ENCODE assay signal across 14 cellular contexts in the genomic region with DNA sequence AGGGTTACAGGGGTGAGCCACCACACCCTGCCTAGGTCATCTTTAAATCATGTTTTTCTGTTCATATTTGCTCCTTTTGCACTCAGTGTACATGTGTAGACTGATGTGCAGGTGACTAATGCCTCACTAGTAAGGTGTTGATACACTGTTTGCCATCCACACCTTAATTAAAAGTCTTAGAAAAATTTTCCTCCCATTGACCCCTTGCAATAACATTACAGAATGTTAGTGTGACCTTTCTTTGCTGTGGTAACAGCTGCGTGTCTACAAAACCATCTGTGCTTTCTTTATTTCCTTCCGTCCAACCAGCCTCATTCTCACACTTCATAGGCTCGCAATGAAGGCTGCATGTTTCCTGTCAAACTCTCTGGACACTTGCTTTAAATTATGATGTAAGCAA. TPM values are rescaled to one million over a fixed set of nuclear protein-coding genes. Genes with fewer than 3 reads are reported as not detected.
DNase-seq lines count a peak whose midpoint lies in the region; ATAC-seq and TF ChIP-seq lines count a peak whose summit lies in the region.
"Had no signal": no experiment of that assay in that cellular context is flagged by ENCODE, and none has a peak within 500 bp of the region (broad histone marks: within the 10 kb centered on the region; RNA-seq: fewer than 3 reads in every experiment).

No MANE protein-coding gene starts in this region.

- H3K4me1 ChIP-seq in esophagus muscularis mucosa, result peaks cover under 1 to 3% (median 2%) of the 10 kb centered on the region in 4 donors

- H3K27ac ChIP-seq in esophagus muscularis mucosa (replicated peaks in 1 of 4), result no peak overlapping the region
- H3K27ac ChIP-seq: adrenal gland had no signal

- intact Hi-C loops in esophagus muscularis mucosa (cut with DNase I), result no loop called here

- no peaks in the 10 kb centered on the region for H3K27me3 ChIP-seq in esophagus muscularis mucosa
- H3K27me3 ChIP-seq: adrenal gland had no signal

- H3K4me3 ChIP-seq in esophagus muscularis mucosa, result no peak overlapping the region
- H3K4me3 ChIP-seq: adrenal gland, K562 had no signal

- 53% methylated on average over 3 of the region's 3 CpGs for WGBS in esophagus muscularis mucosa

- no peaks in the 10 kb centered on the region for H3K9me3 ChIP-seq in esophagus muscularis mucosa
- H3K9me3 ChIP-seq: adrenal gland had no signal

- no peak for TF ChIP-seq CTCF in esophagus muscularis mucosa (IDR thresholded peaks at IDR 0.05)
- TF ChIP-seq CTCF in GM13977 (IDR thresholded peaks at IDR 0.05; ENCODE audit: extremely low read depth, insufficient read depth, missing control alignments), result no peak

- TF ChIP-seq POLR2A in esophagus muscularis mucosa (IDR thresholded peaks at IDR 0.05; ENCODE audit: low read depth), result no peak

- H3K36me3 ChIP-seq in esophagus muscularis mucosa, result no peaks in the 10 kb centered on the region
- H3K36me3 ChIP-seq: adrenal gland had no signal

- DNase-seq in esophagus muscularis mucosa (ENCODE audit: extremely low spot score) (peak; percentile 34), NCI-H1092 treated with DMSO at 0.1 percent for 48 hours (lab: John Stamatoyannopoulos, UW) (no peak), GM13977 (ENCODE audit: low spot score) (no peak), NCI-H510A treated with DMSO at 0.1 percent for 48 hours (lab: John Stamatoyannopoulos, UW) (no peak), NCI-H146 (lab: John Stamatoyannopoulos, UW) (no peak)
- DNase-seq: adrenal gland; midbrain; NCI-H187; OCI-M1; stimulated activated CD4-positive, alpha-beta T cell treated with anti-CD3 and anti-CD28 coated beads, Interleukin-4, amount 100 ng/mL, for 24 hours had no signal

- TF ChIP-seq EP300 in esophagus muscularis mucosa (IDR thresholded peaks at IDR 0.05), result no peak

- in situ Hi-C loops in GM13977 (cut with MboI; ENCODE audit: low pct_unique_long_range_greater_than_20kb, low sequenced_read_pairs, unreplicated experiment), result loop anchor here (25.0 kb wide), 1 partner anchor 488 kb away; no protein-coding TSS in a partner anchor

- ATAC-seq in GM18511 (IDR thresholded peaks at IDR 0.05; ENCODE audit: unreplicated experiment) (peak; percentile 76), GM21423 (IDR thresholded peaks at IDR 0.05; ENCODE audit: unreplicated experiment) (peak; percentile 81), HG03175 (IDR thresholded peaks at IDR 0.05; ENCODE audit: unreplicated experiment) (peak; percentile 94)
- ATAC-seq: K562 had no signal

RNA-seq across cellular contexts. Expression of a gene that starts 6.6 kb away (rescaled TPM):
- total RNA-seq in esophagus muscularis mucosa, result 100 to 1,000 TPM in 1 of 4 donors, 10 to 100 TPM in 3; 18.5 to 144 (median 26.8) TPM
